Comparison of ENCODE assay signal across 8 cellular contexts in the genomic region with DNA sequence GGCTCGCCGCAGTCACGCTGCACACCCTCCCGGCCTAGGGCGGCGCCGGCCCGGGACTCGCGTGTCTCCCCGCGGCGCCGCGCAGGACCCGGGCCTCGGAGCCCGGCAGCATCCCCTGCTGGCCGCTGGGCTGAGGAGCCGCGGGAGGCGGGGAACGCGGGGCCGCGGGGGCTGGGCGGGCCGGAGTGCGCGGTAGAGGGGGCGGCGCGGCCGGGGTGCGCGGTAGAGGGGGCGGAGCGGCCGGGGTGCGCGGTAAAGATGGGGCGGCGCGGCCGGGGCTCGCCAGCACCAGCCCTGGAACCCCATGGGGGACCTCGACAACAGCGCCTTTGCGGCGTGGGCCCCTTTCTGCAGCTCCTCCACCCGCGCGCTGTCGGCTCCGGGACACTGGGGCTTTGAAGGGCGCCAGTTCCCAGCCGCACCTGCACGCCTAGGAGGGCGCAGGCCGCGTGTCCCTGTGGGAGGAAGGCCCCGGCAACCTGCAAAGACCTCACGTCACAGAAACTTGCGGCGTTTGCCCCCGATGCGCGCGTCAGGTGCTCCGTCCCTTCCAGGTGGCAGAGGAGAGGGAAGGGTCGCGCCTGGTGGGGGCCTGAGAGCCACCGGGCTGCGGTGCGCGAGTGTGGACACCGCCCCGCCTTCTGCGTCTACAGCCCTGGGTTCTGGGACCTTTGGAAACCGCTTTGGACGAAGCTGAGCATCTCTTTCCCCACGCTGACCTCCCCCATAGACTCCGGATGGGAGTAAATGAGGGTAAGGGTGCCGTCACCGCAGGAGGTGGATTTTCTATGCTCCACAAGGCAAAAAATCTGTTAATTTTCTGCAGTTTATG. TPM values are rescaled to one million over a fixed set of nuclear protein-coding genes. Genes with fewer than 3 reads are reported as not detected.
DNase-seq lines count a peak whose midpoint lies in the region; ATAC-seq and TF ChIP-seq lines count a peak whose summit lies in the region.

No MANE protein-coding gene starts in this region.

- no peak for TF ChIP-seq EP300 in stomach (IDR thresholded peaks at IDR 0.05)

- 4 to 25% (median 8%) methylated on average over 11 to 85 of the region's 85 CpGs for WGBS in stomach, 5 donors

- peak; percentile 71 for DNase-seq in DMS53 (lab: John Stamatoyannopoulos, UW)
- no peak for DNase-seq in DMS53 treated with DMSO at 0.1 percent for 48 hours (lab: John Stamatoyannopoulos, UW; ENCODE audit: unreplicated experiment)
- peak; percentile 47 for DNase-seq in HuH-7 (ENCODE audit: low spot score)
- DNase-seq in brain microvascular endothelial cell: no peak
- DNase-seq in iris pigment epithelial cell (ENCODE audit: low read depth): peak; percentile 26
- DNase-seq in stomach: peak; percentile 53
- DNase-seq in mucosa of gallbladder (ENCODE audit: low spot score): no peak

- H3K4me1 ChIP-seq in stomach: peaks cover 8 to 17% (median 14%) of the 10 kb centered on the region in 4 donors

- no peaks in the 10 kb centered on the region for H3K36me3 ChIP-seq in brain microvascular endothelial cell (replicated peaks)
- no peaks in the 10 kb centered on the region for H3K36me3 ChIP-seq in stomach

- H3K9me3 ChIP-seq in stomach: no peaks in the 10 kb centered on the region

- no peak overlapping the region for H3K27ac ChIP-seq in brain microvascular endothelial cell
- H3K27ac ChIP-seq in stomach: peak overlapping the region in 1 of 5 donors; percentile 60

- H3K4me3 ChIP-seq in brain microvascular endothelial cell (ENCODE audit: low read depth, low read length) (peak overlapping the region; percentile 32), stomach (peak overlapping the region; percentile 47 to 55 (median 51))

- no peak for TF ChIP-seq POLR2A in stomach (IDR thresholded peaks at IDR 0.05)

- TF ChIP-seq CTCF in brain microvascular endothelial cell (IDR thresholded peaks at IDR 0.05; ENCODE audit: low read depth, low read length, missing control alignments) (peak; percentile 43), stomach (IDR thresholded peaks at IDR 0.05) (peak in 3 of 7 experiments; percentile 16 to 53 (median 35))

- intact Hi-C loops in stomach (cut with DNase I; ENCODE audit: low total_unique reads): no loop called here

- in situ Hi-C loops in brain microvascular endothelial cell (cut with HindIII; ENCODE audit: low pct_ligation_motif_present, low sequenced_read_pairs): no loop called here

- H3K27me3 ChIP-seq in brain microvascular endothelial cell (replicated peaks) (peaks cover 15% of the 10 kb centered on the region), stomach (peaks cover 0 to 50% (median 20%) of the 10 kb centered on the region in 3 donors)

- ATAC-seq in GM19452 (IDR thresholded peaks at IDR 0.05; ENCODE audit: unreplicated experiment): no peak

RNA-seq across cellular contexts. Expression of a gene that starts 49.6 kb away (rescaled TPM):
- 100 to 1,000 TPM in 2 of 5 donors, 10 to 100 TPM in 3; 39.6 to 249 (median 74.0) TPM for total RNA-seq in stomach
- polyA plus RNA-seq in stomach: 10 to 100 TPM; 23.1 to 30.0 (median 25.3) TPM
- 37.1 TPM for total RNA-seq in mucosa of gallbladder

RNA-seq across cellular contexts. Expression of a gene that starts 50.0 kb away (rescaled TPM):
- total RNA-seq in stomach (1 to 10 TPM in 4 of 5 donors, not detected in 1; 1.3 to 7.7 (median 4.8) TPM), mucosa of gallbladder (12.8 TPM)
- polyA plus RNA-seq in stomach: 10 to 100 TPM in 1 of 3 donors, 1 to 10 TPM in 2; 3.8 to 12.8 (median 4.2) TPM

Comparison
In these comparisons a context has a peak if more than half of its experiments do, and no peak if none do; other contexts are left out.
1. DNase-seq: peak in DMS53 (single experiment), HuH-7 (single experiment), iris pigment epithelial cell (single experiment) and stomach (single experiment); none in DMS53 treated with DMSO at 0.1 percent for 48 hours (single experiment), brain microvascular endothelial cell (single experiment) and mucosa of gallbladder (single experiment).